In genomic region chr1:16163882-16164820, GRCh38 we compare ENCODE assay signal across 8 cellular contexts. TPM values are rescaled to one million over a fixed set of nuclear protein-coding genes. Genes with fewer than 3 reads are reported as not detected.
DNase-seq lines count a peak whose midpoint lies in the region; ATAC-seq lines count a peak whose summit lies in the region.

No MANE protein-coding gene starts in this region.

- H3K27me3 ChIP-seq in right cardiac atrium (ENCODE audit: control insufficient read depth, insufficient read depth): no peaks in the 10 kb centered on the region

- intact Hi-C loops in right cardiac atrium (cut with DNase I): no loop called here
- intact Hi-C loops in cardiac septum (cut with DNase I): no loop called here

- DNase-seq in right cardiac atrium: peak in 1 of 3 donors; percentile 28
- DNase-seq in cardiac septum (ENCODE audit: low spot score): no peak
- peak; percentile 77 for DNase-seq in NCI-H82 (lab: John Stamatoyannopoulos, UW)
- DNase-seq in epidermal melanocyte (ENCODE audit: insufficient read length, low spot score): peak; percentile 48
- peak; percentile 97 for DNase-seq in renal cortical epithelial cell (ENCODE audit: low read depth)

- H3K4me3 ChIP-seq in right cardiac atrium (ENCODE audit: low read length): no peak overlapping the region

- H3K27ac ChIP-seq in right cardiac atrium (ENCODE audit: low read length): peak overlapping the region; percentile 9

- ATAC-seq in right cardiac atrium: peak; percentile 3 to 15
- ATAC-seq in GM19455 (IDR thresholded peaks at IDR 0.05; ENCODE audit: unreplicated experiment): no peak
- no peak for ATAC-seq in HG02981 (IDR thresholded peaks at IDR 0.05; ENCODE audit: unreplicated experiment)
- no peak for ATAC-seq in HG02885 (IDR thresholded peaks at IDR 0.05; ENCODE audit: poor library complexity, unreplicated experiment)

- WGBS in right cardiac atrium: 56% methylated on average over 16 of the region's 16 CpGs

- no peaks in the 10 kb centered on the region for H3K4me1 ChIP-seq in right cardiac atrium (ENCODE audit: control insufficient read depth, insufficient read depth, low read length)

- H3K9me3 ChIP-seq in right cardiac atrium (ENCODE audit: control insufficient read depth, low read length): no peaks in the 10 kb centered on the region

RNA-seq across cellular contexts. Expression of gene EPHA2, which starts 8.3 kb away (rescaled TPM):
- total RNA-seq in right cardiac atrium: 10 to 100 TPM in 2 of 4 donors, 1 to 10 TPM in 2; 6.4 to 15.7 (median 9.8) TPM
- polyA plus RNA-seq in right cardiac atrium: 8.6 TPM
- total RNA-seq in cardiac septum: 26.1 TPM
- total RNA-seq in renal cortical epithelial cell: 104 and 146 TPM in 2 replicates

RNA-seq across cellular contexts. Expression of gene ARHGEF19, which starts 48.3 kb away (rescaled TPM):
- total RNA-seq in right cardiac atrium: 1 to 10 TPM; 2.2 to 4.3 (median 3.2) TPM
- 2.7 TPM for polyA plus RNA-seq in right cardiac atrium
- total RNA-seq in cardiac septum: 1.3 TPM
- total RNA-seq in renal cortical epithelial cell: 2.3 and 3.3 TPM in 2 replicates

Comparison
In these comparisons a context has a peak if more than half of its experiments do, and no peak if none do; other contexts are left out.
1. ATAC-seq: peak in right cardiac atrium (2 of 2); none in GM19455 (single experiment), HG02981 (single experiment) and HG02885 (single experiment).